Comparison of ENCODE assay signal across 10 cellular contexts in genomic region chr13:40272776-40273139, GRCh38.
DNase-seq lines count a peak whose midpoint lies in the region; ATAC-seq, FAIRE-seq and TF ChIP-seq lines count a peak whose summit lies in the region.
"Had no signal": no experiment of that assay in that cellular context is flagged by ENCODE, and none has a peak within 500 bp of the region (broad histone marks: within the 10 kb centered on the region; RNA-seq: fewer than 3 reads in every experiment).

No MANE protein-coding gene starts in this region.

- H3K9me1 ChIP-seq in keratinocyte (ENCODE audit: control insufficient read depth, extremely low read depth, insufficient read depth, low read length): no peaks in the 10 kb centered on the region

- intact Hi-C loops in heart right ventricle (cut with DNase I) (no loop called here), upper lobe of right lung (cut with DNase I) (no loop called here), sciatic nerve (cut with DNase I) (no loop called here)

- H3K27me3 ChIP-seq in right atrium auricular region (no peaks in the 10 kb centered on the region), heart right ventricle (no peaks in the 10 kb centered on the region), astrocyte (ENCODE audit: insufficient read depth, low read length) (peaks cover 2% of the 10 kb centered on the region), keratinocyte (ENCODE audit: control insufficient read depth, extremely low read depth, insufficient read depth, low read length) (no peaks in the 10 kb centered on the region), upper lobe of right lung (no peaks in the 10 kb centered on the region)

- H3K36me3 Mint-ChIP-seq in astrocyte (ENCODE audit: low read depth, unreplicated experiment): no peaks in the 10 kb centered on the region

- no peaks in the 10 kb centered on the region for H3K9me3 ChIP-seq in right atrium auricular region
- H3K9me3 ChIP-seq in heart right ventricle: no peaks in the 10 kb centered on the region
- no peaks in the 10 kb centered on the region for H3K9me3 ChIP-seq in astrocyte (ENCODE audit: insufficient read depth, low read depth, low read length)
- H3K9me3 ChIP-seq in keratinocyte (ENCODE audit: control insufficient read depth, low read depth, low read length): no peaks in the 10 kb centered on the region
- no peaks in the 10 kb centered on the region for H3K9me3 ChIP-seq in upper lobe of right lung

- H3K36me3 ChIP-seq in right atrium auricular region: no peaks in the 10 kb centered on the region
- H3K36me3 ChIP-seq in heart right ventricle: no peaks in the 10 kb centered on the region
- no peaks in the 10 kb centered on the region for H3K36me3 ChIP-seq in astrocyte (ENCODE audit: insufficient read depth, low read length)
- H3K36me3 ChIP-seq in keratinocyte (ENCODE audit: control insufficient read depth in 2 of 2, extremely low read depth in 1 of 2, insufficient read depth in 2 of 2, low read length in 2 of 2): no peaks in the 10 kb centered on the region
- H3K36me3 ChIP-seq in upper lobe of right lung: no peaks in the 10 kb centered on the region

- no peaks in the 10 kb centered on the region for H4K20me1 ChIP-seq in astrocyte (ENCODE audit: insufficient read depth, low read length)
- no peaks in the 10 kb centered on the region for H4K20me1 ChIP-seq in keratinocyte (ENCODE audit: control insufficient read depth, extremely low read depth, insufficient read depth, low read length)

- peaks cover 32% of the 10 kb centered on the region for H3K4me1 Mint-ChIP-seq in astrocyte (ENCODE audit: low read depth, unreplicated experiment)

- dilution Hi-C loops in keratinocyte (cut with MboI; ENCODE audit: extremely low pct_ligation_motif_present, low sequenced_read_pairs): no loop called here

- H3K27ac Mint-ChIP-seq in astrocyte (ENCODE audit: unreplicated experiment): no peak overlapping the region

- H3K9ac ChIP-seq in astrocyte (ENCODE audit: low read length): no peak overlapping the region
- H3K9ac ChIP-seq in keratinocyte (ENCODE audit: control insufficient read depth, extremely low read depth, insufficient read depth, low read length): no peak overlapping the region

- TF ChIP-seq CTCF in right atrium auricular region (IDR thresholded peaks at IDR 0.05): no peak
- TF ChIP-seq CTCF in heart right ventricle (IDR thresholded peaks at IDR 0.05): no peak
- TF ChIP-seq CTCF in astrocyte (IDR thresholded peaks at IDR 0.05; ENCODE audit: insufficient read depth, low read depth, low read length): no peak
- TF ChIP-seq CTCF in keratinocyte (optimal IDR thresholded peaks at IDR 0.05 in 1 of 3, IDR thresholded peaks at IDR 0.05 in 1 of 3, conservative IDR thresholded peaks at IDR 0.05 in 1 of 3; ENCODE audit: extremely low read depth in 1 of 3, insufficient read depth in 2 of 3, low read length in 3 of 3): no peak
- TF ChIP-seq CTCF in upper lobe of right lung (IDR thresholded peaks at IDR 0.05): no peak

- peaks cover 0 to 30% of the 10 kb centered on the region in 2 donors for H3K4me1 ChIP-seq in right atrium auricular region
- peaks cover 4 to 40% (median 21%) of the 10 kb centered on the region in 9 donors for H3K4me1 ChIP-seq in heart right ventricle
- H3K4me1 ChIP-seq in astrocyte (ENCODE audit: insufficient read depth, low read length): peaks cover 23% of the 10 kb centered on the region
- peaks cover 39% of the 10 kb centered on the region for H3K4me1 ChIP-seq in keratinocyte (ENCODE audit: control insufficient read depth, extremely low read depth, insufficient read depth, low read length)
- peaks cover 21% of the 10 kb centered on the region for H3K4me1 ChIP-seq in upper lobe of right lung

- H2AFZ ChIP-seq in astrocyte (ENCODE audit: low read depth, low read length): no peak overlapping the region
- no peak overlapping the region for H2AFZ ChIP-seq in keratinocyte (ENCODE audit: control insufficient read depth, low read length)

- DNase-seq in right atrium auricular region (ENCODE audit: low spot score) (no peak), heart right ventricle (no peak), astrocyte (ENCODE audit: low read depth) (peak; percentile 89), keratinocyte (ENCODE audit: low read depth, low spot score) (no peak), upper lobe of right lung (no peak), glomerular visceral epithelial cell (ENCODE audit: extremely low spot score) (no peak), sciatic nerve (ENCODE audit: low spot score) (no peak)
- DNase-seq: NCI-H82, T-helper 9 cell had no signal

- H3K4me3 ChIP-seq in right atrium auricular region (no peak overlapping the region), heart right ventricle (no peak overlapping the region), astrocyte (ENCODE audit: insufficient read depth, low read depth, low read length) (no peak overlapping the region), keratinocyte (ENCODE audit: control insufficient read depth in 2 of 3, extremely low read depth in 1 of 3, insufficient read depth in 2 of 3, low read depth in 1 of 3, low read length in 3 of 3) (no peak overlapping the region), upper lobe of right lung (no peak overlapping the region)

- H3K79me2 ChIP-seq in astrocyte (ENCODE audit: insufficient read depth, low read length): no peaks in the 10 kb centered on the region
- no peaks in the 10 kb centered on the region for H3K79me2 ChIP-seq in keratinocyte (ENCODE audit: control insufficient read depth, insufficient read depth, low read length)

- H3K4me3 Mint-ChIP-seq in astrocyte (ENCODE audit: unreplicated experiment): no peak overlapping the region

- H3K4me2 ChIP-seq in astrocyte (ENCODE audit: low read length): peak overlapping the region; percentile 82
- peak overlapping the region; percentile 70 for H3K4me2 ChIP-seq in keratinocyte (ENCODE audit: control insufficient read depth, extremely low read depth, insufficient read depth, low read depth, low read length)

- FAIRE-seq in astrocyte (lab: Jason Lieb, UNC) (no peak), keratinocyte (lab: Jason Lieb, UNC) (peak; percentile 77)

- H3K27ac ChIP-seq in right atrium auricular region (peak overlapping the region; percentile 72 to 73), heart right ventricle (peak overlapping the region in 5 of 10 donors; percentile 30 to 78 (median 74)), astrocyte (ENCODE audit: low read depth, low read length) (peak overlapping the region; percentile 86), keratinocyte (ENCODE audit: control insufficient read depth, insufficient read depth, low read length) (peak overlapping the region; percentile 65), upper lobe of right lung (peak overlapping the region; percentile 37)

- H3K27me3 Mint-ChIP-seq in astrocyte (ENCODE audit: low read depth, unreplicated experiment): peaks cover 3% of the 10 kb centered on the region

- ATAC-seq in heart right ventricle (no peak), upper lobe of right lung (no peak), GM21737 (IDR thresholded peaks at IDR 0.05; ENCODE audit: unreplicated experiment) (no peak), sciatic nerve (no peak)

- 96% methylated on average over 4 of the region's 4 CpGs for WGBS in heart right ventricle, 2 donors

- no peaks in the 10 kb centered on the region for H3K9me3 Mint-ChIP-seq in astrocyte (ENCODE audit: unreplicated experiment)
